In genomic region chr11:97722065-97722464, GRCh38 we compare ENCODE assay signal across 15 cellular contexts.
A peak's percentile ranks its signal among the peaks of the same experiment; 100 is the strongest.
DNase-seq lines count a peak whose midpoint lies in the region; ATAC-seq, FAIRE-seq and TF ChIP-seq lines count a peak whose summit lies in the region.
"Had no signal": no experiment of that assay in that cellular context is flagged by ENCODE, and none has a peak within 500 bp of the region (broad histone marks: within the 10 kb centered on the region; RNA-seq: fewer than 3 reads in every experiment).

No MANE protein-coding gene starts in this region.

- peaks cover 5% of the 10 kb centered on the region; the same call in 1 of the 2 replicates for H3K9me3 ChIP-seq in K562 (replicated peaks; ENCODE audit: control insufficient read depth, insufficient read depth, low read depth, low read length)
- H3K9me3 ChIP-seq: Peyer's patch had no signal

- H3K79me2 ChIP-seq in K562 (ENCODE audit: control insufficient read depth, insufficient read depth, low read length), result no peaks in the 10 kb centered on the region

- 13% methylated on average over 1 of the region's 1 CpG for WGBS in K562 (ENCODE audit: insufficient coverage, low coverage, missing lambda C conversion rate)

- TF ChIP-seq EP300 in K562 (IDR thresholded peaks at IDR 0.05; ENCODE audit: low read length), result no peak

- no peak overlapping the region for H3K9ac ChIP-seq in K562 (ENCODE audit: insufficient read depth in 1 of 2, low read depth in 2 of 2, low read length in 2 of 2)

- no peak overlapping the region for H3K27ac ChIP-seq in K562 (ENCODE audit: extremely low read depth, low read depth, low read length)
- H3K27ac ChIP-seq: Peyer's patch had no signal

- H3K27me3 ChIP-seq in K562 (ENCODE audit: control insufficient read depth in 2 of 2, insufficient read depth in 2 of 2, low read length in 2 of 2), result no peaks in the 10 kb centered on the region
- H3K27me3 ChIP-seq: Peyer's patch had no signal

- H3K9me3 Mint-ChIP-seq in stimulated activated memory B cell treated with anti-CD40 and anti-IgM and Interleukin-4, amounts not matched to agents 10 μg/mL and 1 μg/mL and 100 μg/mL, for 72 hours, result no peaks in the 10 kb centered on the region

- no peak overlapping the region for H3K4me3 Mint-ChIP-seq in stimulated activated memory B cell treated with anti-CD40 and anti-IgM and Interleukin-4, amounts not matched to agents 10 μg/mL and 1 μg/mL and 100 μg/mL, for 72 hours
- H3K4me3 Mint-ChIP-seq: CD8-positive, alpha-beta memory T cell had no signal

- in situ Hi-C loops in K562 (cut with MboI), result no loop called here

- TF ChIP-seq CTCF in K562 (IDR thresholded peaks at IDR 0.05 in 2 of 3, conservative IDR thresholded peaks at IDR 0.05 in 1 of 3; ENCODE audit: insufficient read depth in 2 of 3, low read depth in 1 of 3, low read length in 3 of 3), result no peak

- H3K4me2 ChIP-seq in K562 (ENCODE audit: insufficient read depth, low read length), result no peak overlapping the region

- CTCF ChIA-PET in K562 (lab: Yijun Ruan, JAX; ENCODE audit: low intra/inter-chr PET ratio), result no interaction called here

- no peaks in the 10 kb centered on the region for H3K27me3 Mint-ChIP-seq in stimulated activated memory B cell treated with anti-CD40 and anti-IgM and Interleukin-4, amounts not matched to agents 10 μg/mL and 1 μg/mL and 100 μg/mL, for 72 hours
- H3K27me3 Mint-ChIP-seq: CD8-positive, alpha-beta memory T cell had no signal

- no peaks in the 10 kb centered on the region for H3K36me3 Mint-ChIP-seq in stimulated activated memory B cell treated with anti-CD40 and anti-IgM and Interleukin-4, amounts not matched to agents 10 μg/mL and 1 μg/mL and 100 μg/mL, for 72 hours

- ATAC-seq in K562 (no peak), GM18519 (IDR thresholded peaks at IDR 0.05; ENCODE audit: low FRiP score, unreplicated experiment) (no peak)
- ATAC-seq in stimulated activated memory B cell treated with anti-CD40 and anti-IgM and Interleukin-4, amounts not matched to agents 10 μg/mL and 1 μg/mL and 100 μg/mL, for 72 hours, result no peak

- POLR2A ChIA-PET in K562 (lab: Yijun Ruan, JAX), result no interaction called here

- FAIRE-seq in K562 (lab: Jason Lieb, UNC), result no peak
- FAIRE-seq: GM12891 had no signal

- intact Hi-C loops in K562 (cut with micrococcal nuclease), result no loop called here

- H3K36me3 ChIP-seq in K562 (ENCODE audit: control insufficient read depth, insufficient read depth, low read length), result no peaks in the 10 kb centered on the region
- H3K36me3 ChIP-seq: Peyer's patch had no signal

- no peaks in the 10 kb centered on the region for H3K4me1 Mint-ChIP-seq in stimulated activated memory B cell treated with anti-CD40 and anti-IgM and Interleukin-4, amounts not matched to agents 10 μg/mL and 1 μg/mL and 100 μg/mL, for 72 hours
- H3K4me1 Mint-ChIP-seq: CD8-positive, alpha-beta memory T cell had no signal

- DNase-seq in DMS53 (lab: John Stamatoyannopoulos, UW) (peak; percentile 94), LoVo (ENCODE audit: low spot score) (peak; percentile 31), K562 (ENCODE audit: extremely low read depth in 1 of 4, low spot score in 3 of 4) (no peak), kidney glomerular epithelial cell (lab: John Stamatoyannopoulos, UW) (peak; percentile 90), 8988T (no peak), NCI-H1930 (lab: John Stamatoyannopoulos, UW) (no peak)
- DNase-seq: activated effector memory CD4-positive, alpha-beta T cell treated with anti-CD3 and anti-CD28 coated beads, Interleukin-2, amount 50 U/mL, for 16 hours; CD8-positive, alpha-beta memory T cell; MM.1S; occipital lobe; Peyer's patch; stimulated activated CD4-positive, alpha-beta T cell treated with anti-CD3 and anti-CD28 coated beads, Interleukin-4, amount 100 ng/mL, for 24 hours had no signal

- TF ChIP-seq RAD21 in K562 (CRISPR knock-in tag; conservative IDR thresholded peaks at IDR 0.05 in 1 of 2, IDR thresholded peaks at IDR 0.05 in 1 of 2), result no peak

- H3K4me1 ChIP-seq in K562 (replicated peaks in 1 of 2; ENCODE audit: control insufficient read depth in 2 of 2, insufficient read depth in 2 of 2, low read length in 2 of 2), result no peaks in the 10 kb centered on the region
- H3K4me1 ChIP-seq: Peyer's patch had no signal

- H2AFZ ChIP-seq in K562 (ENCODE audit: low read depth, low read length), result peak overlapping the region; percentile 61; the same call in 1 of the 2 replicates

- no peaks in the 10 kb centered on the region for H4K20me1 ChIP-seq in K562 (replicated peaks; ENCODE audit: control insufficient read depth, insufficient read depth, low read length)

- no peak overlapping the region for H3K4me3 ChIP-seq in K562
- H3K4me3 ChIP-seq: Peyer's patch had no signal

- H3K27ac Mint-ChIP-seq in stimulated activated memory B cell treated with anti-CD40 and anti-IgM and Interleukin-4, amounts not matched to agents 10 μg/mL and 1 μg/mL and 100 μg/mL, for 72 hours, result no peak overlapping the region
- H3K27ac Mint-ChIP-seq: CD8-positive, alpha-beta memory T cell had no signal

- no peak for TF ChIP-seq POLR2A in K562 (conservative IDR thresholded peaks at IDR 0.05)

- BruUV-seq in K562 (replicated peaks; lab: Mats Ljungman, UMichigan), result no TSS peak

- no peaks in the 10 kb centered on the region for H3K9me1 ChIP-seq in K562 (ENCODE audit: control insufficient read depth, insufficient read depth, low read length)

TF ChIP-seq in K562, 482 proteins besides CTCF, POLR2A, EP300 and RAD21:
- TF ChIP-seq ZNF407 (IDR thresholded peaks at IDR 0.05; ENCODE audit: low read depth) (no peak), ZFP91 (CRISPR knock-in tag; IDR thresholded peaks at IDR 0.05) (no peak), ZNF778 (CRISPR knock-in tag; IDR thresholded peaks at IDR 0.05) (no peak), NFIC (IDR thresholded peaks at IDR 0.05) (peak; percentile 57), ZNF239 (CRISPR knock-in tag; IDR thresholded peaks at IDR 0.05) (no peak)

Comparison
In these comparisons a context has a peak if more than half of its experiments do, and no peak if none do; other contexts are left out.
1. DNase-seq: peak in DMS53 (single experiment), LoVo (single experiment) and kidney glomerular epithelial cell (single experiment); none in K562 (0 of 4), 8988T (single experiment) and NCI-H1930 (0 of 2).